Comparison of ENCODE assay signal across 9 cellular contexts in the genomic region with DNA sequence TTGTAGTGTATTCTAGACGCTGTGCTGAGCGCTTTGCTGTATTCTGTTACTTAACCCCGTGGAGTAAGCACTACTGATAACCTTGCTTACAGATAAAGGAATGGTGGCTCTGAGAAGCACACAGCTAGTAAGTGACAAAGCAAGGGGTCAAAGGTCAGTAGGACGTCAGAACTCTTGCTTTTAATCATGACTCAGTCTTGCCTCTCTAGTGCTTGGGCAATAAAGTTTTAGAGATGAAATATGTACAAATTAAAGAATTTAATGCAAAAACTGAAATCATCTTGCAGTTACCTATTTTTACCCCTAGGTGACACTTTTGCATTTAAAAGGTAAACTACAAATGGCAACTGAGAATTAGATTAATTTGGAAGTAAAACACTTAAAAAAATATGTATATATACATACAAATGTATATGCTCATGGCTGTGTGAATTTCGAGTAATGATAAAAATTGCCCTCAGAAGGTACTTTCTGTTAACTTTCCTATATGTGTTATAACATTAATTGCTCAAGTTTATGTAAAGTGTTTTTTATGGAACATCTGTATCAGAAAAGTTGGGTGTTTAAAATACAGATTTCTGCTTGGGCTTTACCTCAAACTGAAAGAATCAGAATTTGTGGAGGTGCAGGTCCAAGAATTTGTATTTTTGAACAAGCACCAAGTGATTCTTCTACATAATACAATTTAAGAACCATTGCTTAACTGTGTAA.
DNase-seq lines count a peak whose midpoint lies in the region; ATAC-seq and TF ChIP-seq lines count a peak whose summit lies in the region.
"Had no signal": no experiment of that assay in that cellular context is flagged by ENCODE, and none has a peak within 500 bp of the region (broad histone marks: within the 10 kb centered on the region; RNA-seq: fewer than 3 reads in every experiment).

No MANE protein-coding gene starts in this region.

- no peaks in the 10 kb centered on the region for H3K4me1 Mint-ChIP-seq in T-cell

- H3K4me3 ChIP-seq in adipocyte (ENCODE audit: low read length) = no peak overlapping the region
- H3K4me3 ChIP-seq in liver (ENCODE audit: low read depth in 1 of 3, low read length in 3 of 3) = no peak overlapping the region
- no peak overlapping the region for H3K4me3 ChIP-seq in MG63
- H3K4me3 ChIP-seq: HAP-1 had no signal

- peak; percentile 36 for DNase-seq in AG20443 (ENCODE audit: low spot score)
- DNase-seq in HT-29 (ENCODE audit: low spot score) = peak; percentile 76
- DNase-seq in adipocyte (ENCODE audit: low read depth) = peak; percentile 83
- no peak for DNase-seq in NCI-H187 (lab: John Stamatoyannopoulos, UW)
- no peak for DNase-seq in MG63
- no peak for DNase-seq in DMS153 (lab: John Stamatoyannopoulos, UW)
- no peak for DNase-seq in T-cell

- 15% methylated on average over 5 of the region's 5 CpGs for whole genome bisulfite sequencing in liver

- H3K4me1 ChIP-seq in adipocyte (ENCODE audit: control insufficient read depth, insufficient read depth, low read length) (peaks cover 11% of the 10 kb centered on the region), liver (ENCODE audit: control insufficient read depth in 4 of 4, insufficient read depth in 4 of 4, low read length in 3 of 4) (peaks cover 0 to 6% (median 3%) of the 10 kb centered on the region in 4 donors)

- H3K27ac ChIP-seq in liver (ENCODE audit: low read depth in 1 of 2, low read length in 2 of 2) = no peak overlapping the region

- H3K27me3 Mint-ChIP-seq in T-cell = peaks cover 25 to 41% of the 10 kb centered on the region in 2 donors

- H3K36me3 ChIP-seq in adipocyte (ENCODE audit: control insufficient read depth, insufficient read depth, low read length, severe bottlenecking) (no peaks in the 10 kb centered on the region), liver (ENCODE audit: control insufficient read depth in 4 of 4, insufficient read depth in 3 of 4, low read depth in 1 of 4, low read length in 3 of 4) (no peaks in the 10 kb centered on the region), MG63 (no peaks in the 10 kb centered on the region)
- H3K36me3 ChIP-seq: HAP-1 had no signal

- H3K4me3 Mint-ChIP-seq in T-cell = no peak overlapping the region

- TF ChIP-seq RAD21 in liver (IDR thresholded peaks at IDR 0.05) = peak; percentile 88 to 89

- no peak for ATAC-seq in T-cell (replicated peaks in 1 of 4)

- no peak overlapping the region for H3K9ac ChIP-seq in adipocyte (ENCODE audit: low read length)
- H3K9ac ChIP-seq in liver (ENCODE audit: low read depth in 1 of 2, low read length in 2 of 2) = no peak overlapping the region

- peak; percentile 65 for TF ChIP-seq CTCF in liver (IDR thresholded peaks at IDR 0.05; ENCODE audit: low read depth, low read length, missing input control)

- no peaks in the 10 kb centered on the region for H3K9me3 Mint-ChIP-seq in T-cell

- CTCF ChIA-PET in T-cell (lab: Charles Lee) = interaction anchor here in 1 of 2 donors (0.6 to 0.8 kb wide), 2 partner anchors 10 to 394 kb away, joined by 4 read pairs; no protein-coding TSS in a partner anchor

- no peaks in the 10 kb centered on the region for H3K27me3 ChIP-seq in adipocyte (replicated peaks; ENCODE audit: control insufficient read depth, insufficient read depth, low read length)
- no peaks in the 10 kb centered on the region for H3K27me3 ChIP-seq in liver (ENCODE audit: control insufficient read depth in 4 of 4, insufficient read depth in 4 of 4, low read length in 3 of 4)
- no peaks in the 10 kb centered on the region for H3K27me3 ChIP-seq in MG63

- peaks cover 2% of the 10 kb centered on the region for H3K9me3 ChIP-seq in adipocyte (ENCODE audit: control insufficient read depth, low read length)
- H3K9me3 ChIP-seq in liver (ENCODE audit: control insufficient read depth in 4 of 4, low read length in 3 of 4) = no peaks in the 10 kb centered on the region
- H3K9me3 ChIP-seq in MG63 = peaks cover 3% of the 10 kb centered on the region
- H3K9me3 ChIP-seq: HAP-1 had no signal

- no peaks in the 10 kb centered on the region for H3K36me3 Mint-ChIP-seq in T-cell

- no peak overlapping the region for H3K27ac Mint-ChIP-seq in T-cell

- POLR2A ChIA-PET in T-cell (lab: Charles Lee) = no interaction called here

TF ChIP-seq in liver, 16 proteins besides CTCF, POLR2A, EP300 and RAD21:
- TF ChIP-seq, protein P1, sequence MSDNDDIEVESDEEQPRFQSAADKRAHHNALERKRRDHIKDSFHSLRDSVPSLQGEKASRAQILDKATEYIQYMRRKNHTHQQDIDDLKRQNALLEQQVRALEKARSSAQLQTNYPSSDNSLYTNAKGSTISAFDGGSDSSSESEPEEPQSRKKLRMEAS (IDR thresholded peaks at IDR 0.05) = no peak
- no peak for TF ChIP-seq YY1 (IDR thresholded peaks at IDR 0.05)
- TF ChIP-seq JUND (IDR thresholded peaks at IDR 0.05) = no peak
- no peak for TF ChIP-seq HNF4A (conservative IDR thresholded peaks at IDR 0.05)

Comparison
In these comparisons a context has a peak if more than half of its experiments do, and no peak if none do; other contexts are left out.
1. DNase-seq: peak in AG20443 (single experiment), HT-29 (single experiment) and adipocyte (single experiment); none in NCI-H187 (0 of 2), MG63 (single experiment), DMS153 (single experiment) and T-cell (0 of 34).